8 cellular contexts compared by ENCODE assay signal in genomic region chr7:89623018-89623672, GRCh38.
DNase-seq lines count a peak whose midpoint lies in the region; ATAC-seq and TF ChIP-seq lines count a peak whose summit lies in the region.

No MANE protein-coding gene starts in this region.

- no peak overlapping the region for H3K27ac ChIP-seq in spleen

- TF ChIP-seq CTCF in spleen (IDR thresholded peaks at IDR 0.05 in 8 of 11, conservative IDR thresholded peaks at IDR 0.05 in 3 of 11), result peak in 8 of 11 experiments; percentile 20 to 46 (median 36)

- ATAC-seq in GM18511 (IDR thresholded peaks at IDR 0.05; ENCODE audit: unreplicated experiment) (peak; percentile 94), HG02943 (IDR thresholded peaks at IDR 0.05; ENCODE audit: low read depth, unreplicated experiment) (peak; percentile 77), left cardiac atrium (peak; percentile 65 to 70), GM18873 (IDR thresholded peaks at IDR 0.05; ENCODE audit: low FRiP score, unreplicated experiment) (no peak)

- H3K27me3 ChIP-seq in spleen (replicated peaks in 1 of 7), result no peaks in the 10 kb centered on the region

- DNase-seq in CD1c-positive myeloid dendritic cell (ENCODE audit: extremely low spot score) (peak; percentile 15), NCI-H1417 treated with DMSO at 0.1 percent for 48 hours (lab: John Stamatoyannopoulos, UW) (peak; percentile 6), UCSD-AML1 (lab: John Stamatoyannopoulos, UW; ENCODE audit: unreplicated experiment) (peak; percentile 6), left cardiac atrium (no peak), spleen (no peak)

- WGBS in spleen, 5 donors, result 0 to 8% (median 0%) methylated on average over 1 of the region's 1 CpG

- no peaks in the 10 kb centered on the region for H3K4me1 ChIP-seq in spleen

- TF ChIP-seq POLR2A in spleen (IDR thresholded peaks at IDR 0.05), result no peak

- H3K4me3 ChIP-seq in spleen, result no peak overlapping the region

- H3K36me3 ChIP-seq in spleen, result no peaks in the 10 kb centered on the region

- H3K9me3 ChIP-seq in spleen, result peaks cover 0 to 7% (median 0%) of the 10 kb centered on the region in 8 donors

- intact Hi-C loops in left cardiac atrium (cut with DNase I), result loop anchor here in 1 of 2 donors (5.0 to 10.0 kb wide), 3 partner anchors 836 to 1381 kb away; no protein-coding TSS in a partner anchor
- intact Hi-C loops in spleen (cut with DNase I; ENCODE audit: low total_unique reads), result no loop called here

Comparison
In these comparisons a context has a peak if more than half of its experiments do, and no peak if none do; other contexts are left out.
1. DNase-seq: peak in CD1c-positive myeloid dendritic cell (single experiment), NCI-H1417 treated with DMSO at 0.1 percent for 48 hours (single experiment) and UCSD-AML1 (single experiment); none in left cardiac atrium (single experiment) and spleen (single experiment).